Comparison of ENCODE assay signal across 23 cellular contexts in genomic region chr11:72247584-72247983, GRCh38. TPM values are rescaled to one million over a fixed set of nuclear protein-coding genes. Genes with fewer than 3 reads are reported as not detected.
"Had no signal": no experiment of that assay in that cellular context is flagged by ENCODE, and none has a peak within 500 bp of the region (broad histone marks: within the 10 kb centered on the region; RNA-seq: fewer than 3 reads in every experiment).

No MANE protein-coding gene starts in this region.

- H3K4me3 ChIP-seq: MG63 had no signal

- ATAC-seq: SK-N-SH treated with all-trans-retinoic acid at 6 μM for 48 hours had no signal

- H3K9me3 ChIP-seq: MG63 had no signal

- DNase-seq: Karpas-422, KG1, MG63, NCI-H1092, NCI-H1105 treated with DMSO at 0.1 percent for 48 hours, NCI-H1417 treated with DMSO at 0.1 percent for 48 hours, NCI-H146, NCI-H1694 treated with DMSO at 0.1 percent for 48 hours, NCI-H1930, NCI-H2081, NCI-H2107, NCI-H2227 treated with DMSO at 0.1 percent for 48 hours, NCI-H446, NCI-H510A, NCI-H524 treated with DMSO at 0.1 percent for 48 hours, NCI-H69, NCI-H774, RPMI8226, SHP77, T-helper 1 cell had no signal

- FAIRE-seq: RCC 7860 had no signal

- H3K36me3 ChIP-seq: MG63 had no signal

- H3K27me3 ChIP-seq: MG63 had no signal

RNA-seq across cellular contexts. Expression of gene PHOX2A, which starts 3.6 kb away (rescaled TPM):
- total RNA-seq: HT-29 had no signal

RNA-seq across cellular contexts. Expression of gene FOLR2, which starts 31.0 kb away (rescaled TPM):
- total RNA-seq: HT-29 had no signal
